ENCODE assay signal across 24 cellular contexts in the genomic region with DNA sequence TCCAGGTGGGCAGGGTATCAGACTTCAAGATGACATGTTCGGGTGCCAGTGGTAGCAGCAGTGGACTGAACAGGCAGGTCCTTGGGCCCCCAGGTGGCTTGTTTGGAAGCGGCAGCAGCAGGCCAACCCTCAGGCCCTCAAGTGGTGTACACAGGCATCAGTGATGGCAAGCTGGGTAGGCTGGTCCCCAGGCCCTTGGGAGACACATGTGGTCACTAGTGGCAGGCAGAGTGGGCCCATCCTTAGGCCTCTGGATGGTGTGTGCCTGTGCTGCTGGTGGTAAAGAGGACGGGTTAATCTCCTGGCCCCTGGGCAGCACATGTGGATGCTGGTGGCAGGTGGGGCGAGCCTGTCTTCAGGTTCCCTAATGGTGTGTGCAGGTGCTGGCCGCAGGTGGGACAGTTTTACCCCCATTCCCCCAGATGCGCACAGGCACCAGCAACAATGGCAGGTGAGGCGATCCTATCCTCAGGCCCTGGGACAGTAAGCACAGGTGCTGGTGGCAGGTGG. TPM values are rescaled to one million over a fixed set of nuclear protein-coding genes. Genes with fewer than 3 reads are reported as not detected.
DNase-seq lines count a peak whose midpoint lies in the region; ATAC-seq lines count a peak whose summit lies in the region.
"Had no signal": no experiment of that assay in that cellular context is flagged by ENCODE, and none has a peak within 500 bp of the region (broad histone marks: within the 10 kb centered on the region; RNA-seq: fewer than 3 reads in every experiment).

No MANE protein-coding gene starts in this region.

- POLR2A ChIA-PET in CD4-positive, alpha-beta memory T cell (lab: Charles Lee; ENCODE audit: partially characterized antibody) = interaction anchor here (7.5 kb wide), 1 partner anchor 7 kb away, joined by 101 read pairs; a partner anchor contains a TSS

- no CpG with 5 or more reads among the region's 7 CpGs for WGBS in mesendoderm (ENCODE audit: extremely low coverage, insufficient coverage, low lambda C conversion rate)

- H3K4ac ChIP-seq in mesendoderm (ENCODE audit: low read depth, low read length) = no peak overlapping the region

- H2AK5ac ChIP-seq in mesendoderm (ENCODE audit: low read length) = no peak overlapping the region

- peaks cover 45% of the 10 kb centered on the region for H3K36me3 ChIP-seq in CD4-positive, alpha-beta memory T cell (ENCODE audit: insufficient read depth, low read length)
- H3K36me3 ChIP-seq in mesendoderm (ENCODE audit: control insufficient read depth, insufficient read depth, low read length) = no peaks in the 10 kb centered on the region
- H3K36me3 ChIP-seq: ascending aorta, cardiac muscle cell, ovary had no signal

- no peak overlapping the region for H3K9ac ChIP-seq in mesendoderm (ENCODE audit: low read length)
- H3K9ac ChIP-seq: SK-N-SH had no signal

- no peak overlapping the region for H2BK15ac ChIP-seq in mesendoderm (replicated peaks; ENCODE audit: low read depth)

- no peak overlapping the region for H4K5ac ChIP-seq in mesendoderm (ENCODE audit: low read length)

- no peak overlapping the region for H2BK120ac ChIP-seq in mesendoderm (ENCODE audit: low read depth, low read length)

- H3K27ac ChIP-seq in CD4-positive, alpha-beta memory T cell (ENCODE audit: low read depth, low read length) = no peak overlapping the region
- H3K27ac ChIP-seq in mesendoderm (ENCODE audit: low read depth, low read length) = no peak overlapping the region
- H3K27ac ChIP-seq: A549, ascending aorta, cardiac muscle cell, ovary had no signal

- H3K79me2 ChIP-seq in mesendoderm (ENCODE audit: control insufficient read depth, insufficient read depth, low read length) = no peaks in the 10 kb centered on the region

- intact Hi-C loops in CD4-positive, alpha-beta memory T cell (cut with micrococcal nuclease) = no loop called here

- no peak overlapping the region for H3K4me3 Mint-ChIP-seq in activated CD8-positive, alpha-beta memory T cell treated with anti-CD3 and anti-CD28 coated beads, Interleukin-2, amount 10 ng/mL, durations not matched to agents 7 days and 5 days
- H3K4me3 Mint-ChIP-seq in CD4-positive, alpha-beta memory T cell = no peak overlapping the region
- H3K4me3 Mint-ChIP-seq in activated T-helper 17 cell treated with anti-CD3 and anti-CD28 coated beads, Interleukin-2, amount 50 U/mL, for 72 hours = no peak overlapping the region
- H3K4me3 Mint-ChIP-seq: activated naive CD4-positive, alpha-beta T cell treated with anti-CD3 and anti-CD28 coated beads, Interleukin-2, amount 10 ng/mL, durations not matched to agents 7 days and 5 days; nephron progenitor cell had no signal

- no peak overlapping the region for H4K8ac ChIP-seq in mesendoderm (ENCODE audit: low read depth, low read length)

- no peak for DNase-seq in activated CD8-positive, alpha-beta memory T cell treated with anti-CD3 and anti-CD28 coated beads, Interleukin-2, amount 10 ng/mL, durations not matched to agents 7 days and 5 days
- DNase-seq in activated CD8-positive, alpha-beta memory T cell treated with anti-CD3 and anti-CD28 coated beads, Interleukin-2, amount 50 U/mL, for 48 hours = no peak
- DNase-seq in CD4-positive, alpha-beta memory T cell = no peak
- DNase-seq in mesendoderm = no peak
- no peak for DNase-seq in NCI-H748 treated with DMSO at 0.1 percent for 48 hours (lab: John Stamatoyannopoulos, UW)
- DNase-seq in HT-29 (ENCODE audit: low spot score) = no peak
- no peak for DNase-seq in SK-N-DZ (ENCODE audit: low spot score)
- DNase-seq: activated CD4-positive, alpha-beta T cell treated with anti-CD3 and anti-CD28 coated beads, Interleukin-2, amount 50 U/mL, for 1 hour; activated naive CD4-positive, alpha-beta T cell treated with anti-CD3 and anti-CD28 coated beads, Interleukin-2, amount 10 ng/mL, durations not matched to agents 7 days and 5 days; COR-L47; midbrain; NCI-H146; NCI-H2107; NCI-H446 treated with DMSO at 0.1 percent for 48 hours; nephron progenitor cell; ovary; retina; SK-N-SH; stimulated activated CD4-positive, alpha-beta T cell treated with anti-CD3 and anti-CD28 coated beads, Interleukin-2, amount 100 ng/mL, for 24 hours had no signal

- no peaks in the 10 kb centered on the region for H3K27me3 ChIP-seq in CD4-positive, alpha-beta memory T cell (ENCODE audit: insufficient read depth, low read length)
- no peaks in the 10 kb centered on the region for H3K27me3 ChIP-seq in mesendoderm (ENCODE audit: insufficient read depth, low read length, poor library complexity)
- H3K27me3 ChIP-seq: ascending aorta, cardiac muscle cell, ovary had no signal

- H2BK5ac ChIP-seq in mesendoderm (ENCODE audit: low read length) = no peak overlapping the region

- CTCF ChIA-PET in activated CD8-positive, alpha-beta memory T cell treated with anti-CD3 and anti-CD28 coated beads, Interleukin-2, amount 10 ng/mL, durations not matched to agents 7 days and 5 days (lab: Charles Lee) = no interaction called here
- CTCF ChIA-PET in CD4-positive, alpha-beta memory T cell (lab: Charles Lee; ENCODE audit: partially characterized antibody) = no interaction called here

- peaks cover 81% of the 10 kb centered on the region for H3K4me1 Mint-ChIP-seq in activated CD8-positive, alpha-beta memory T cell treated with anti-CD3 and anti-CD28 coated beads, Interleukin-2, amount 10 ng/mL, durations not matched to agents 7 days and 5 days
- H3K4me1 Mint-ChIP-seq in CD4-positive, alpha-beta memory T cell = peaks cover 48 to 82% (median 70%) of the 10 kb centered on the region in 4 donors
- H3K4me1 Mint-ChIP-seq in activated T-helper 17 cell treated with anti-CD3 and anti-CD28 coated beads, Interleukin-2, amount 50 U/mL, for 72 hours = peaks cover 42% of the 10 kb centered on the region
- H3K4me1 Mint-ChIP-seq: nephron progenitor cell had no signal

- H3K4me1 ChIP-seq in CD4-positive, alpha-beta memory T cell (ENCODE audit: insufficient read depth, low read length) = peaks cover 59% of the 10 kb centered on the region
- H3K4me1 ChIP-seq in mesendoderm (ENCODE audit: control insufficient read depth, low read depth, low read length) = peaks cover 2% of the 10 kb centered on the region
- H3K4me1 ChIP-seq: A549, ascending aorta had no signal

- ATAC-seq in activated CD8-positive, alpha-beta memory T cell treated with anti-CD3 and anti-CD28 coated beads, Interleukin-2, amount 10 ng/mL, durations not matched to agents 7 days and 5 days = no peak
- ATAC-seq in activated T-helper 17 cell treated with anti-CD3 and anti-CD28 coated beads, Interleukin-2, amount 50 U/mL, for 72 hours (replicated peaks) = no peak
- ATAC-seq: A549 had no signal

- H3K4me2 ChIP-seq in mesendoderm (ENCODE audit: low read length) = no peak overlapping the region
- H3K4me2 ChIP-seq: A549, SK-N-SH had no signal

- H3K23ac ChIP-seq in mesendoderm (ENCODE audit: low read length) = no peak overlapping the region

- H3K4me3 ChIP-seq in CD4-positive, alpha-beta memory T cell (ENCODE audit: low read length in 2 of 2) = no peak overlapping the region
- H3K4me3 ChIP-seq in mesendoderm (ENCODE audit: low read length) = no peak overlapping the region
- H3K4me3 ChIP-seq: A549, ascending aorta, cardiac muscle cell, ovary had no signal

- peaks cover 100% of the 10 kb centered on the region for H3K36me3 Mint-ChIP-seq in activated CD8-positive, alpha-beta memory T cell treated with anti-CD3 and anti-CD28 coated beads, Interleukin-2, amount 10 ng/mL, durations not matched to agents 7 days and 5 days
- peaks cover 71 to 90% of the 10 kb centered on the region in 2 donors for H3K36me3 Mint-ChIP-seq in CD4-positive, alpha-beta memory T cell
- H3K36me3 Mint-ChIP-seq in activated T-helper 17 cell treated with anti-CD3 and anti-CD28 coated beads, Interleukin-2, amount 50 U/mL, for 72 hours (ENCODE audit: low read depth) = peaks cover 80% of the 10 kb centered on the region

- H3K9me3 Mint-ChIP-seq in activated CD8-positive, alpha-beta memory T cell treated with anti-CD3 and anti-CD28 coated beads, Interleukin-2, amount 10 ng/mL, durations not matched to agents 7 days and 5 days (ENCODE audit: low read depth) = peaks cover 23% of the 10 kb centered on the region
- peaks cover 2 to 21% (median 9%) of the 10 kb centered on the region in 8 donors for H3K9me3 Mint-ChIP-seq in CD4-positive, alpha-beta memory T cell
- H3K9me3 Mint-ChIP-seq in activated T-helper 17 cell treated with anti-CD3 and anti-CD28 coated beads, Interleukin-2, amount 50 U/mL, for 72 hours = peaks cover 9% of the 10 kb centered on the region

- no peaks in the 10 kb centered on the region for H3K79me1 ChIP-seq in mesendoderm (ENCODE audit: low read length)

- peak overlapping the region; percentile 5 for H3K56ac ChIP-seq in mesendoderm (ENCODE audit: low read length)

- no peak overlapping the region for H3K18ac ChIP-seq in mesendoderm (ENCODE audit: low read length)

- H3K9me3 ChIP-seq in CD4-positive, alpha-beta memory T cell (ENCODE audit: control insufficient read depth in 1 of 2, low read length in 2 of 2) = no peaks in the 10 kb centered on the region
- H3K9me3 ChIP-seq: ovary, SK-N-SH had no signal

- no peaks in the 10 kb centered on the region for H3K27me3 Mint-ChIP-seq in activated CD8-positive, alpha-beta memory T cell treated with anti-CD3 and anti-CD28 coated beads, Interleukin-2, amount 10 ng/mL, durations not matched to agents 7 days and 5 days
- no peaks in the 10 kb centered on the region for H3K27me3 Mint-ChIP-seq in CD4-positive, alpha-beta memory T cell
- H3K27me3 Mint-ChIP-seq in activated T-helper 17 cell treated with anti-CD3 and anti-CD28 coated beads, Interleukin-2, amount 50 U/mL, for 72 hours = no peaks in the 10 kb centered on the region
- H3K27me3 Mint-ChIP-seq: activated naive CD4-positive, alpha-beta T cell treated with anti-CD3 and anti-CD28 coated beads, Interleukin-2, amount 10 ng/mL, durations not matched to agents 7 days and 5 days had no signal

- H3K27ac Mint-ChIP-seq in activated CD8-positive, alpha-beta memory T cell treated with anti-CD3 and anti-CD28 coated beads, Interleukin-2, amount 10 ng/mL, durations not matched to agents 7 days and 5 days = peak overlapping the region; percentile 65
- peak overlapping the region; percentile 50 to 87 (median 71) for H3K27ac Mint-ChIP-seq in CD4-positive, alpha-beta memory T cell
- H3K27ac Mint-ChIP-seq in activated T-helper 17 cell treated with anti-CD3 and anti-CD28 coated beads, Interleukin-2, amount 50 U/mL, for 72 hours = peak overlapping the region; percentile 76
- H3K27ac Mint-ChIP-seq: activated naive CD4-positive, alpha-beta T cell treated with anti-CD3 and anti-CD28 coated beads, Interleukin-2, amount 10 ng/mL, durations not matched to agents 7 days and 5 days; nephron progenitor cell had no signal

RNA-seq across cellular contexts. Expression of a gene that starts 8.0 kb away (rescaled TPM):
- 100 to 1,000 TPM; 276 to 383 TPM for total RNA-seq in activated CD8-positive, alpha-beta memory T cell treated with anti-CD3 and anti-CD28 coated beads, Interleukin-2, amount 10 ng/mL, durations not matched to agents 7 days and 5 days
- total RNA-seq in CD4-positive, alpha-beta memory T cell = 10 to 100 TPM; 73.5 to 77.4 TPM
- polyA plus RNA-seq in CD4-positive, alpha-beta memory T cell = 10 to 100 TPM; 25.5 to 65.6 TPM
- total RNA-seq in activated T-helper 17 cell treated with anti-CD3 and anti-CD28 coated beads, Interleukin-2, amount 50 U/mL, for 72 hours = 10 to 100 TPM; 44.6 to 64.8 TPM
- polyA plus RNA-seq in mesendoderm (2013, experiment 1 of 2) = 0.03 TPM
- 0.06 TPM for polyA plus RNA-seq in mesendoderm (2013, experiment 2 of 2)
- 3.4 and 5.8 TPM in 2 replicates for total RNA-seq in HT-29 (2014; rRNA removed; shearing (Covaris generic))
- not detected in 2 replicates for polyA plus RNA-seq in SK-N-DZ (2014; cell fraction: cytosol; rRNA removed)
- not detected in 2 replicates for polyA plus RNA-seq in SK-N-DZ (2014; cell fraction: nucleus; rRNA removed)
- total RNA-seq: cardiac muscle cell, H1 had no signal
- polyA plus RNA-seq: cardiac muscle cell, SK-N-SH had no signal

RNA-seq across cellular contexts. Expression of a gene that starts 48.1 kb away (rescaled TPM):
- 100 to 1,000 TPM; 290 to 394 TPM for total RNA-seq in activated CD8-positive, alpha-beta memory T cell treated with anti-CD3 and anti-CD28 coated beads, Interleukin-2, amount 10 ng/mL, durations not matched to agents 7 days and 5 days
- total RNA-seq in CD4-positive, alpha-beta memory T cell = 10 to 100 TPM; 20.3 to 22.5 TPM
- 10 to 100 TPM; 14.4 to 31.3 TPM for polyA plus RNA-seq in CD4-positive, alpha-beta memory T cell
- total RNA-seq in activated T-helper 17 cell treated with anti-CD3 and anti-CD28 coated beads, Interleukin-2, amount 50 U/mL, for 72 hours = 10 to 100 TPM; 17.4 to 41.7 TPM
- polyA plus RNA-seq in mesendoderm (2013, experiment 1 of 2) = 0.39 TPM
- polyA plus RNA-seq in mesendoderm (2013, experiment 2 of 2) = 0.46 TPM
- total RNA-seq in HT-29 (2014; rRNA removed; shearing (Covaris generic)) = 53.9 and 70.9 TPM in 2 replicates
- polyA plus RNA-seq in SK-N-DZ (2014; cell fraction: cytosol; rRNA removed) = 0.02 TPM in 1 of 2 replicates, not detected in the other
- polyA plus RNA-seq in SK-N-DZ (2014; cell fraction: nucleus; rRNA removed) = not detected in 2 replicates
- polyA plus RNA-seq: cardiac muscle cell had no signal
